In genomic region chr6:31534011-31534410, GRCh38 we compare ENCODE assay signal across 2 cellular contexts.
TF ChIP-seq lines count a peak whose summit lies in the region.

No MANE protein-coding gene starts in this region.

TF ChIP-seq in HepG2, 621 proteins besides CTCF, POLR2A, EP300 and RAD21:
- TF ChIP-seq ATF1 (CRISPR knock-in tag; IDR thresholded peaks at IDR 0.05) (no peak), CEBPG (CRISPR knock-in tag; IDR thresholded peaks at IDR 0.05) (no peak), PAF1 (CRISPR knock-in tag; IDR thresholded peaks at IDR 0.05) (0 out of 2 replicates have a peak, but pooled peaks have one; percentile 16), ZBTB33 (CRISPR knock-in tag; IDR thresholded peaks at IDR 0.05) (no peak), PHF5A (CRISPR knock-in tag; IDR thresholded peaks at IDR 0.05; ENCODE audit: low read depth, unreplicated experiment) (peak; percentile 8), ZNF331 (CRISPR knock-in tag; IDR thresholded peaks at IDR 0.05) (no peak), RBM22 (optimal IDR thresholded peaks at IDR 0.05; ENCODE audit: low read length) (peak; percentile 6), JUND (CRISPR knock-in tag; IDR thresholded peaks at IDR 0.05) (no peak), POLR2G (IDR thresholded peaks at IDR 0.05; ENCODE audit: low read depth, low read length) (peak; percentile 19; the same call in 1 of the 2 replicates), REPIN1 (CRISPR knock-in tag; IDR thresholded peaks at IDR 0.05; ENCODE audit: borderline replicate concordance, low read depth) (0 out of 2 replicates have a peak, but pooled peaks have one; percentile 25), ZNF160 (CRISPR knock-in tag; IDR thresholded peaks at IDR 0.05) (no peak), PHF20 (CRISPR knock-in tag; IDR thresholded peaks at IDR 0.05) (no peak), RBFOX2 (IDR thresholded peaks at IDR 0.05; ENCODE audit: low read depth, low read length) (no peak), IRX3 (CRISPR knock-in tag; IDR thresholded peaks at IDR 0.05; ENCODE audit: borderline replicate concordance, low read depth) (0 out of 2 replicates have a peak, but pooled peaks have one; percentile 26), ZNF713 (CRISPR knock-in tag; IDR thresholded peaks at IDR 0.05) (no peak), ZNF564 (CRISPR knock-in tag; IDR thresholded peaks at IDR 0.05) (no peak), ZNF629 (CRISPR knock-in tag; conservative IDR thresholded peaks at IDR 0.05) (no peak), FOXM1 (CRISPR knock-in tag; IDR thresholded peaks at IDR 0.05) (no peak)
- TF ChIP-seq, protein P1, sequence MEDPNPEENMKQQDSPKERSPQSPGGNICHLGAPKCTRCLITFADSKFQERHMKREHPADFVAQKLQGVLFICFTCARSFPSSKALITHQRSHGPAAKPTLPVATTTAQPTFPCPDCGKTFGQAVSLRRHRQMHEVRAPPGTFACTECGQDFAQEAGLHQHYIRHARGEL (CRISPR knock-in tag; IDR thresholded peaks at IDR 0.05): no peak
- TF ChIP-seq, protein P2, sequence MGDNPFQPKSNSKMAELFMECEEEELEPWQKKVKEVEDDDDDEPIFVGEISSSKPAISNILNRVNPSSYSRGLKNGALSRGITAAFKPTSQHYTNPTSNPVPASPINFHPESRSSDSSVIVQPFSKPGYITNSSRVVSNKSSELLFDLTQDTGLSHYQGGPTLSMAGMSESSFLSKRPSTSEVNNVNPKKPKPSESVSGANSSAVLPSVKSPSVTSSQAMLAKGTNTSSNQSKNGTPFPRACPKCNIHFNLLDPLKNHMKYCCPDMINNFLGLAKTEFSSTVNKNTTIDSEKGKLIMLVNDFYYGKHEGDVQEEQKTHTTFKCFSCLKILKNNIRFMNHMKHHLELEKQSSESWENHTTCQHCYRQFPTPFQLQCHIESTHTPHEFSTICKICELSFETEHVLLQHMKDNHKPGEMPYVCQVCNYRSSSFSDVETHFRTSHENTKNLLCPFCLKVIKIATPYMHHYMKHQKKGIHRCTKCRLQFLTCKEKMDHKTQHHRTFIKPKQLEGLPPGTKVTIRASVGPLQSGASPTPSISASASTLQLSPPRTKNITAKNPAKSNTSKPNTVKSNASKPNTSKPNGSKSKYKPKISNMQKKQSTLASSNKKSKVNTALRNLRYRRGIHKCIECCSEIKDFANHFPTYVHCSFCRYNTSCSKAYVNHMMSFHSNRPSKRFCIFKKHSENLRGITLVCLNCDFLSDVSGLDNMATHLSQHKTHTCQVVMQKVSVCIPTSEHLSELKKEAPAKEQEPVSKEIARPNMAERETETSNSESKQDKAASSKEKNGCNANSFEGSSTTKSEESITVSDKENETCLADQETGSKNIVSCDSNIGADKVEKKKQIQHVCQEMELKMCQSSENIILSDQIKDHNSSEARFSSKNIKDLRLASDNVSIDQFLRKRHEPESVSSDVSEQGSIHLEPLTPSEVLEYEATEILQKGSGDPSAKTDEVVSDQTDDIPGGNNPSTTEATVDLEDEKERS (CRISPR knock-in tag; IDR thresholded peaks at IDR 0.05): no peak

TF ChIP-seq in SK-N-SH treated with all-trans-retinoic acid at 6 μM for 48 hours, 23 proteins besides CTCF, POLR2A, EP300 and RAD21:
- TF ChIP-seq, protein P3, sequence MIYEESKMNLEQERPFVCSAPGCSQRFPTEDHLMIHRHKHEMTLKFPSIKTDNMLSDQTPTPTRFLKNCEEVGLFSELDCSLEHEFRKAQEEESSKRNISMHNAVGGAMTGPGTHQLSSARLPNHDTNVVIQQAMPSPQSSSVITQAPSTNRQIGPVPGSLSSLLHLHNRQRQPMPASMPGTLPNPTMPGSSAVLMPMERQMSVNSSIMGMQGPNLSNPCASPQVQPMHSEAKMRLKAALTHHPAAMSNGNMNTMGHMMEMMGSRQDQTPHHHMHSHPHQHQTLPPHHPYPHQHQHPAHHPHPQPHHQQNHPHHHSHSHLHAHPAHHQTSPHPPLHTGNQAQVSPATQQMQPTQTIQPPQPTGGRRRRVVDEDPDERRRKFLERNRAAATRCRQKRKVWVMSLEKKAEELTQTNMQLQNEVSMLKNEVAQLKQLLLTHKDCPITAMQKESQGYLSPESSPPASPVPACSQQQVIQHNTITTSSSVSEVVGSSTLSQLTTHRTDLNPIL (CRISPR knock-in tag; IDR thresholded peaks at IDR 0.05; ENCODE audit: low read depth): no peak
- TF ChIP-seq ZNF565 (CRISPR knock-in tag; conservative IDR thresholded peaks at IDR 0.05; ENCODE audit: low read depth): no peak
- no peak for TF ChIP-seq BACH2 (CRISPR knock-in tag; IDR thresholded peaks at IDR 0.05; ENCODE audit: borderline replicate concordance)
- TF ChIP-seq, protein P4, sequence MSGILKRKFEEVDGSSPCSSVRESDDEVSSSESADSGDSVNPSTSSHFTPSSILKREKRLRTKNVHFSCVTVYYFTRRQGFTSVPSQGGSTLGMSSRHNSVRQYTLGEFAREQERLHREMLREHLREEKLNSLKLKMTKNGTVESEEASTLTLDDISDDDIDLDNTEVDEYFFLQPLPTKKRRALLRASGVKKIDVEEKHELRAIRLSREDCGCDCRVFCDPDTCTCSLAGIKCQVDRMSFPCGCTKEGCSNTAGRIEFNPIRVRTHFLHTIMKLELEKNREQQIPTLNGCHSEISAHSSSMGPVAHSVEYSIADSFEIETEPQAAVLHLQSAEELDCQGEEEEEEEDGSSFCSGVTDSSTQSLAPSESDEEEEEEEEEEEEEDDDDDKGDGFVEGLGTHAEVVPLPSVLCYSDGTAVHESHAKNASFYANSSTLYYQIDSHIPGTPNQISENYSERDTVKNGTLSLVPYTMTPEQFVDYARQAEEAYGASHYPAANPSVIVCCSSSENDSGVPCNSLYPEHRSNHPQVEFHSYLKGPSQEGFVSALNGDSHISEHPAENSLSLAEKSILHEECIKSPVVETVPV (CRISPR knock-in tag; IDR thresholded peaks at IDR 0.05): no peak
- TF ChIP-seq TOX (CRISPR knock-in tag; IDR thresholded peaks at IDR 0.05; ENCODE audit: borderline replicate concordance): no peak
- TF ChIP-seq, protein P5, sequence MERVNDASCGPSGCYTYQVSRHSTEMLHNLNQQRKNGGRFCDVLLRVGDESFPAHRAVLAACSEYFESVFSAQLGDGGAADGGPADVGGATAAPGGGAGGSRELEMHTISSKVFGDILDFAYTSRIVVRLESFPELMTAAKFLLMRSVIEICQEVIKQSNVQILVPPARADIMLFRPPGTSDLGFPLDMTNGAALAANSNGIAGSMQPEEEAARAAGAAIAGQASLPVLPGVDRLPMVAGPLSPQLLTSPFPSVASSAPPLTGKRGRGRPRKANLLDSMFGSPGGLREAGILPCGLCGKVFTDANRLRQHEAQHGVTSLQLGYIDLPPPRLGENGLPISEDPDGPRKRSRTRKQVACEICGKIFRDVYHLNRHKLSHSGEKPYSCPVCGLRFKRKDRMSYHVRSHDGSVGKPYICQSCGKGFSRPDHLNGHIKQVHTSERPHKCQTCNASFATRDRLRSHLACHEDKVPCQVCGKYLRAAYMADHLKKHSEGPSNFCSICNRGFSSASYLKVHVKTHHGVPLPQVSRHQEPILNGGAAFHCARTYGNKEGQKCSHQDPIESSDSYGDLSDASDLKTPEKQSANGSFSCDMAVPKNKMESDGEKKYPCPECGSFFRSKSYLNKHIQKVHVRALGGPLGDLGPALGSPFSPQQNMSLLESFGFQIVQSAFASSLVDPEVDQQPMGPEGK (CRISPR knock-in tag; IDR thresholded peaks at IDR 0.05; ENCODE audit: borderline replicate concordance): no peak
- TF ChIP-seq TCF4 (CRISPR knock-in tag; IDR thresholded peaks at IDR 0.05; ENCODE audit: borderline replicate concordance): no peak
- TF ChIP-seq CSDC2 (CRISPR knock-in tag; IDR thresholded peaks at IDR 0.05): no peak
- no peak for TF ChIP-seq ZFP30 (CRISPR knock-in tag; IDR thresholded peaks at IDR 0.05)
- TF ChIP-seq ZFP3 (CRISPR knock-in tag; IDR thresholded peaks at IDR 0.05): no peak
- TF ChIP-seq, protein P6, sequence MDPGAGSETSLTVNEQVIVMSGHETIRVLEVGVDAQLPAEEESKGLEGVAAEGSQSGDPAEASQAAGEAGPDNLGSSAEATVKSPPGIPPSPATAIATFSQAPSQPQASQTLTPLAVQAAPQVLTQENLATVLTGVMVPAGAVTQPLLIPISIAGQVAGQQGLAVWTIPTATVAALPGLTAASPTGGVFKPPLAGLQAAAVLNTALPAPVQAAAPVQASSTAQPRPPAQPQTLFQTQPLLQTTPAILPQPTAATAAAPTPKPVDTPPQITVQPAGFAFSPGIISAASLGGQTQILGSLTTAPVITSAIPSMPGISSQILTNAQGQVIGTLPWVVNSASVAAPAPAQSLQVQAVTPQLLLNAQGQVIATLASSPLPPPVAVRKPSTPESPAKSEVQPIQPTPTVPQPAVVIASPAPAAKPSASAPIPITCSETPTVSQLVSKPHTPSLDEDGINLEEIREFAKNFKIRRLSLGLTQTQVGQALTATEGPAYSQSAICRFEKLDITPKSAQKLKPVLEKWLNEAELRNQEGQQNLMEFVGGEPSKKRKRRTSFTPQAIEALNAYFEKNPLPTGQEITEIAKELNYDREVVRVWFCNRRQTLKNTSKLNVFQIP (CRISPR knock-in tag; IDR thresholded peaks at IDR 0.05; ENCODE audit: borderline replicate concordance, low read depth): no peak
- TF ChIP-seq TSHZ2 (CRISPR knock-in tag; IDR thresholded peaks at IDR 0.05): no peak
- TF ChIP-seq ZC3H10 (CRISPR knock-in tag; IDR thresholded peaks at IDR 0.05): no peak
- no peak for TF ChIP-seq RARB (CRISPR knock-in tag; IDR thresholded peaks at IDR 0.05)
- TF ChIP-seq ESRRG (CRISPR knock-in tag; IDR thresholded peaks at IDR 0.05): no peak
TF ChIP-seq in SK-N-SH treated with all-trans-retinoic acid at 6 μM for 48 hours: peak in this region for 0.
